Comparison of ENCODE assay signal across 8 cellular contexts in genomic region chr2:128321784-128322650, GRCh38. TPM values are rescaled to one million over a fixed set of nuclear protein-coding genes. Genes with fewer than 3 reads are reported as not detected.
A peak's percentile ranks its signal among the peaks of the same experiment; 100 is the strongest.
DNase-seq lines count a peak whose midpoint lies in the region; ATAC-seq lines count a peak whose summit lies in the region.

No MANE protein-coding gene starts in this region.

- H3K27ac ChIP-seq in BLaER1 = peak overlapping the region; percentile 96
- H3K27ac ChIP-seq in ectodermal cell (ENCODE audit: insufficient read depth, low read depth, low read length, poor library complexity, severe bottlenecking) = no peak overlapping the region

- no peak overlapping the region for H3K27ac Mint-ChIP-seq in activated CD4-positive, alpha-beta memory T cell treated with anti-CD3 and anti-CD28 coated beads for 36 hours
- no peak overlapping the region for H3K27ac Mint-ChIP-seq in memory B cell

- 1% methylated on average over 89 of the region's 89 CpGs for WGBS in ectodermal cell, 2 experiments

- H3K4me1 Mint-ChIP-seq in activated CD4-positive, alpha-beta memory T cell treated with anti-CD3 and anti-CD28 coated beads for 36 hours (ENCODE audit: low read depth) = peaks cover 6% of the 10 kb centered on the region
- peaks cover 9% of the 10 kb centered on the region for H3K4me1 Mint-ChIP-seq in memory B cell

- H3K27me3 Mint-ChIP-seq in activated CD4-positive, alpha-beta memory T cell treated with anti-CD3 and anti-CD28 coated beads for 36 hours = no peaks in the 10 kb centered on the region
- H3K27me3 Mint-ChIP-seq in memory B cell = peaks cover 2% of the 10 kb centered on the region

- H4K20me1 ChIP-seq in BLaER1 = peaks cover 11% of the 10 kb centered on the region

- H3K4me3 ChIP-seq in BLaER1 (peak overlapping the region; percentile 80), ectodermal cell (ENCODE audit: insufficient read depth, low read depth, low read length) (peak overlapping the region; percentile 42)

- H3K4me2 ChIP-seq in BLaER1 = peak overlapping the region; percentile 100

- intact Hi-C loops in activated CD4-positive, alpha-beta memory T cell treated with anti-CD3 and anti-CD28 coated beads for 36 hours (cut with micrococcal nuclease) = loop anchor here (10.0 kb wide), 4 partner anchors 213 to 1523 kb away; partner anchors contain the start of gene UGGT1

- peak overlapping the region; percentile 91 for H3K9ac ChIP-seq in BLaER1

- H3K4me3 Mint-ChIP-seq in activated CD4-positive, alpha-beta memory T cell treated with anti-CD3 and anti-CD28 coated beads for 36 hours = peak overlapping the region; percentile 60
- H3K4me3 Mint-ChIP-seq in memory B cell = peak overlapping the region; percentile 82

- no peaks in the 10 kb centered on the region for H3K36me3 Mint-ChIP-seq in activated CD4-positive, alpha-beta memory T cell treated with anti-CD3 and anti-CD28 coated beads for 36 hours
- H3K36me3 Mint-ChIP-seq in memory B cell = no peaks in the 10 kb centered on the region

- ATAC-seq in GM19035 (IDR thresholded peaks at IDR 0.05; ENCODE audit: unreplicated experiment) = peak; percentile 49
- peak; percentile 49 for ATAC-seq in HG03280 (IDR thresholded peaks at IDR 0.05; ENCODE audit: unreplicated experiment)
- ATAC-seq in memory B cell (ENCODE audit: low read depth) = peak; percentile 52

- H3K9me3 Mint-ChIP-seq in activated CD4-positive, alpha-beta memory T cell treated with anti-CD3 and anti-CD28 coated beads for 36 hours = no peaks in the 10 kb centered on the region
- H3K9me3 Mint-ChIP-seq in memory B cell = no peaks in the 10 kb centered on the region

- H3K27me3 ChIP-seq in BLaER1 (no peaks in the 10 kb centered on the region), ectodermal cell (ENCODE audit: control insufficient read depth, insufficient read depth, low read length, poor library complexity, severe bottlenecking) (peaks cover 42% of the 10 kb centered on the region)

- H3K36me3 ChIP-seq in BLaER1 = no peaks in the 10 kb centered on the region
- H3K36me3 ChIP-seq in ectodermal cell (ENCODE audit: control insufficient read depth, insufficient read depth, low read length) = no peaks in the 10 kb centered on the region

- H3K4me1 ChIP-seq in BLaER1 = peaks cover 68% of the 10 kb centered on the region
- H3K4me1 ChIP-seq in ectodermal cell (ENCODE audit: control insufficient read depth, insufficient read depth, low read length) = peaks cover 11% of the 10 kb centered on the region

- DNase-seq in NCI-H526 treated with DMSO at 0.1 percent for 48 hours (lab: John Stamatoyannopoulos, UW) (peak; percentile 61), memory B cell (ENCODE audit: low spot score in 2 of 2) (peak; percentile 89)
- DNase-seq in activated CD4-positive, alpha-beta memory T cell treated with anti-CD3 and anti-CD28 coated beads for 36 hours = peak; percentile 85
- DNase-seq in stimulated activated CD8-positive, alpha-beta memory T cell treated with anti-CD3 and anti-CD28 coated beads, Interleukin-12 subunit alpha, Interleukin-12 subunit beta, amount 100 ng/mL, for 1 hour (ENCODE audit: low read depth) = peak; percentile 71

- H3K9me3 ChIP-seq in BLaER1 (no peaks in the 10 kb centered on the region), ectodermal cell (ENCODE audit: control insufficient read depth, low read length) (no peaks in the 10 kb centered on the region)

- CTCF ChIA-PET in activated CD4-positive, alpha-beta memory T cell treated with anti-CD3 and anti-CD28 coated beads for 36 hours (lab: Charles Lee) = no interaction called here

- POLR2A ChIA-PET in activated CD4-positive, alpha-beta memory T cell treated with anti-CD3 and anti-CD28 coated beads for 36 hours (lab: Charles Lee) = no interaction called here

RNA-seq across cellular contexts. Expression of gene HS6ST1, which starts 3.3 kb away (rescaled TPM):
- total RNA-seq in activated CD4-positive, alpha-beta memory T cell treated with anti-CD3 and anti-CD28 coated beads for 36 hours = 1 to 10 TPM; 9.1 to 9.6 TPM
- 43.1 TPM for polyA plus RNA-seq in ectodermal cell (2013, experiment 1 of 4)
- polyA plus RNA-seq in ectodermal cell (2013, experiment 2 of 4) = 51.7 TPM
- polyA plus RNA-seq in ectodermal cell (2013, experiment 3 of 4) = 37.5 TPM
- polyA plus RNA-seq in ectodermal cell (2013, experiment 4 of 4) = 42.6 TPM
